Comparison of ENCODE assay signal across 9 cellular contexts in genomic region chr12:131896811-131897270, GRCh38.
DNase-seq lines count a peak whose midpoint lies in the region; ATAC-seq lines count a peak whose summit lies in the region.
"Had no signal": no experiment of that assay in that cellular context is flagged by ENCODE, and none has a peak within 500 bp of the region (broad histone marks: within the 10 kb centered on the region; RNA-seq: fewer than 3 reads in every experiment).

No MANE protein-coding gene starts in this region.

- no peak for ATAC-seq in activated naive CD8-positive, alpha-beta T cell treated with anti-CD3 and anti-CD28 coated beads, Interleukin-2, amount 50 U/mL, for 24 hours
- no peak for ATAC-seq in stimulated activated naive B cell treated with anti-CD40 and anti-IgM and Interleukin-4, amounts not matched to agents 10 μg/mL and 1 μg/mL and 100 μg/mL, for 72 hours (replicated peaks)
- ATAC-seq in HG03280 (IDR thresholded peaks at IDR 0.05; ENCODE audit: unreplicated experiment) (no peak), GM19463 (IDR thresholded peaks at IDR 0.05; ENCODE audit: unreplicated experiment) (no peak)

- H3K4me1 ChIP-seq in HUES48 (ENCODE audit: control insufficient read depth, insufficient read depth, low read length) (0 out of 2 replicates have a peak, but pooled peaks cover 10% of the 10 kb centered on the region), iPS-20b (ENCODE audit: insufficient read depth, low read length) (peaks cover 3% of the 10 kb centered on the region; the same call in 1 of the 2 replicates)

- peak overlapping the region; percentile 26 for H3K4me3 Mint-ChIP-seq in activated naive CD8-positive, alpha-beta T cell treated with anti-CD3 and anti-CD28 coated beads, Interleukin-2, amount 50 U/mL, for 24 hours
- peak overlapping the region; percentile 85 to 90 for H3K4me3 Mint-ChIP-seq in stimulated activated naive B cell treated with anti-CD40 and anti-IgM and Interleukin-4, amounts not matched to agents 10 μg/mL and 1 μg/mL and 100 μg/mL, for 72 hours

- H3K9me3 ChIP-seq in HUES48 (ENCODE audit: control insufficient read depth, insufficient read depth, low read length) (no peaks in the 10 kb centered on the region), iPS-20b (ENCODE audit: insufficient read depth, low read depth, low read length) (no peaks in the 10 kb centered on the region)

- H3K36me3 ChIP-seq in HUES48 (ENCODE audit: control insufficient read depth, insufficient read depth, low read length) (peaks cover 11% of the 10 kb centered on the region; the same call in 1 of the 2 replicates), iPS-20b (ENCODE audit: insufficient read depth, low read depth, low read length) (peaks cover 14% of the 10 kb centered on the region; the same call in 1 of the 2 replicates)

- peak overlapping the region; percentile 72; the same call in 1 of the 2 replicates for H3K4me3 ChIP-seq in HUES48 (ENCODE audit: low read depth, low read length)
- peak overlapping the region; percentile 78; the same call in 1 of the 2 replicates for H3K4me3 ChIP-seq in iPS-20b (ENCODE audit: low read length)

- peaks cover 10% of the 10 kb centered on the region for H3K4me1 Mint-ChIP-seq in activated naive CD8-positive, alpha-beta T cell treated with anti-CD3 and anti-CD28 coated beads, Interleukin-2, amount 50 U/mL, for 24 hours
- H3K4me1 Mint-ChIP-seq in stimulated activated naive B cell treated with anti-CD40 and anti-IgM and Interleukin-4, amounts not matched to agents 10 μg/mL and 1 μg/mL and 100 μg/mL, for 72 hours, result peaks cover 12 to 32% of the 10 kb centered on the region in 2 donors

- no peaks in the 10 kb centered on the region for H3K27me3 ChIP-seq in HUES48 (ENCODE audit: control insufficient read depth, insufficient read depth, low read length)
- H3K27me3 ChIP-seq in iPS-20b (ENCODE audit: insufficient read depth, low read length), result no peaks in the 10 kb centered on the region

- H3K9ac ChIP-seq in HUES48 (ENCODE audit: low read depth, low read length), result no peak overlapping the region
- peak overlapping the region; percentile 73; the same call in 1 of the 2 replicates for H3K9ac ChIP-seq in iPS-20b (ENCODE audit: low read depth, low read length)

- H3K36me3 Mint-ChIP-seq in activated naive CD8-positive, alpha-beta T cell treated with anti-CD3 and anti-CD28 coated beads, Interleukin-2, amount 50 U/mL, for 24 hours (ENCODE audit: low read depth), result no peaks in the 10 kb centered on the region
- peaks cover 0 to 3% of the 10 kb centered on the region in 2 donors for H3K36me3 Mint-ChIP-seq in stimulated activated naive B cell treated with anti-CD40 and anti-IgM and Interleukin-4, amounts not matched to agents 10 μg/mL and 1 μg/mL and 100 μg/mL, for 72 hours

- no peak for DNase-seq in activated naive CD8-positive, alpha-beta T cell treated with anti-CD3 and anti-CD28 coated beads, Interleukin-2, amount 50 U/mL, for 24 hours
- no peak for DNase-seq in stimulated activated naive B cell treated with anti-CD40 and anti-IgM and Interleukin-4, amounts not matched to agents 10 μg/mL and 1 μg/mL and 100 μg/mL, for 72 hours
- DNase-seq in iPS-NIHi7 (ENCODE audit: extremely low spot score) (no peak), NK-92 (lab: John Stamatoyannopoulos, UW; ENCODE audit: unreplicated experiment) (no peak)

- no peaks in the 10 kb centered on the region for H3K9me3 Mint-ChIP-seq in activated naive CD8-positive, alpha-beta T cell treated with anti-CD3 and anti-CD28 coated beads, Interleukin-2, amount 50 U/mL, for 24 hours
- no peaks in the 10 kb centered on the region for H3K9me3 Mint-ChIP-seq in stimulated activated naive B cell treated with anti-CD40 and anti-IgM and Interleukin-4, amounts not matched to agents 10 μg/mL and 1 μg/mL and 100 μg/mL, for 72 hours

- no peaks in the 10 kb centered on the region for H3K27me3 Mint-ChIP-seq in activated naive CD8-positive, alpha-beta T cell treated with anti-CD3 and anti-CD28 coated beads, Interleukin-2, amount 50 U/mL, for 24 hours
- H3K27me3 Mint-ChIP-seq in stimulated activated naive B cell treated with anti-CD40 and anti-IgM and Interleukin-4, amounts not matched to agents 10 μg/mL and 1 μg/mL and 100 μg/mL, for 72 hours, result no peaks in the 10 kb centered on the region

- H3K27ac Mint-ChIP-seq in activated naive CD8-positive, alpha-beta T cell treated with anti-CD3 and anti-CD28 coated beads, Interleukin-2, amount 50 U/mL, for 24 hours, result no peak overlapping the region
- H3K27ac Mint-ChIP-seq in stimulated activated naive B cell treated with anti-CD40 and anti-IgM and Interleukin-4, amounts not matched to agents 10 μg/mL and 1 μg/mL and 100 μg/mL, for 72 hours, result peak overlapping the region; percentile 37

- H3K27ac ChIP-seq in HUES48 (ENCODE audit: low read depth, low read length), result peak overlapping the region; percentile 93
- H3K27ac ChIP-seq in iPS-20b (ENCODE audit: low read length), result no peak overlapping the region
- H3K27ac ChIP-seq: SK-N-MC had no signal
